Comparison of ENCODE assay signal across 16 cellular contexts in genomic region chr20:34573541-34573940, GRCh38. TPM values are rescaled to one million over a fixed set of nuclear protein-coding genes. Genes with fewer than 3 reads are reported as not detected.
DNase-seq lines count a peak whose midpoint lies in the region; ATAC-seq and TF ChIP-seq lines count a peak whose summit lies in the region.
"Had no signal": no experiment of that assay in that cellular context is flagged by ENCODE, and none has a peak within 500 bp of the region (broad histone marks: within the 10 kb centered on the region; RNA-seq: fewer than 3 reads in every experiment).

No MANE protein-coding gene starts in this region.

- H3K4me3 Mint-ChIP-seq in activated T-cell treated with anti-CD3 and anti-CD28 coated beads, Interleukin-2, amount 50 U/mL, for 24 hours: no peak overlapping the region
- no peak overlapping the region for H3K4me3 Mint-ChIP-seq in activated T-cell treated with anti-CD3 and anti-CD28 coated beads, Interleukin-2, amount 50 U/mL, for 72 hours
- H3K4me3 Mint-ChIP-seq in type B pancreatic cell: no peak overlapping the region
- H3K4me3 Mint-ChIP-seq: CD4-positive, CD25-positive, alpha-beta regulatory T cell; HFFc6 had no signal

- H3K36me3 Mint-ChIP-seq in activated T-cell treated with anti-CD3 and anti-CD28 coated beads, Interleukin-2, amount 50 U/mL, for 24 hours (ENCODE audit: low read depth): peaks cover 52% of the 10 kb centered on the region
- peaks cover 2% of the 10 kb centered on the region in 2 donors for H3K36me3 Mint-ChIP-seq in activated T-cell treated with anti-CD3 and anti-CD28 coated beads, Interleukin-2, amount 50 U/mL, for 72 hours (ENCODE audit: insufficient read depth in 2 of 2)
- H3K36me3 Mint-ChIP-seq in type B pancreatic cell: peaks cover 32% of the 10 kb centered on the region

- no peak for ATAC-seq in activated T-cell treated with anti-CD3 and anti-CD28 coated beads, Interleukin-2, amount 50 U/mL, for 72 hours (replicated peaks in 1 of 2)
- ATAC-seq in Right ventricle myocardium inferior (no peak), GM18861 (IDR thresholded peaks at IDR 0.05; ENCODE audit: unreplicated experiment) (no peak)

- H3K27ac ChIP-seq in coronary artery: no peak overlapping the region
- H3K27ac ChIP-seq: BLaER1 treated with 17β-estradiol and CSF1 and Interleukin-3, amounts not matched to agents 10 nM and 100 nM; HL-60 had no signal

- TF ChIP-seq CTCF in coronary artery (IDR thresholded peaks at IDR 0.05): no peak
- no peak for TF ChIP-seq CTCF in type B pancreatic cell (conservative IDR thresholded peaks at IDR 0.05)

- H3K27me3 Mint-ChIP-seq in activated T-cell treated with anti-CD3 and anti-CD28 coated beads, Interleukin-2, amount 50 U/mL, for 24 hours: no peaks in the 10 kb centered on the region
- H3K27me3 Mint-ChIP-seq in activated T-cell treated with anti-CD3 and anti-CD28 coated beads, Interleukin-2, amount 50 U/mL, for 72 hours (ENCODE audit: low read depth): no peaks in the 10 kb centered on the region
- no peaks in the 10 kb centered on the region for H3K27me3 Mint-ChIP-seq in type B pancreatic cell
- H3K27me3 Mint-ChIP-seq: CD4-positive, CD25-positive, alpha-beta regulatory T cell had no signal

- peaks cover 10% of the 10 kb centered on the region for H3K4me1 Mint-ChIP-seq in activated T-cell treated with anti-CD3 and anti-CD28 coated beads, Interleukin-2, amount 50 U/mL, for 24 hours (ENCODE audit: low read depth)
- H3K4me1 Mint-ChIP-seq in activated T-cell treated with anti-CD3 and anti-CD28 coated beads, Interleukin-2, amount 50 U/mL, for 72 hours (ENCODE audit: low read depth): no peaks in the 10 kb centered on the region
- H3K4me1 Mint-ChIP-seq in type B pancreatic cell (ENCODE audit: unreplicated experiment): peaks cover 19% of the 10 kb centered on the region

- intact Hi-C loops in Right ventricle myocardium inferior (cut with DNase I): no loop called here

- H3K27ac Mint-ChIP-seq in activated T-cell treated with anti-CD3 and anti-CD28 coated beads, Interleukin-2, amount 50 U/mL, for 24 hours: peak overlapping the region; percentile 34
- no peak overlapping the region for H3K27ac Mint-ChIP-seq in activated T-cell treated with anti-CD3 and anti-CD28 coated beads, Interleukin-2, amount 50 U/mL, for 72 hours
- no peak overlapping the region for H3K27ac Mint-ChIP-seq in type B pancreatic cell
- H3K27ac Mint-ChIP-seq: HFFc6 had no signal

- H3K4me3 ChIP-seq in coronary artery: no peak overlapping the region
- H3K4me3 ChIP-seq: BLaER1 treated with 17β-estradiol and CSF1 and Interleukin-3, amounts not matched to agents 10 nM and 100 nM had no signal

- no peak for DNase-seq in activated T-cell treated with anti-CD3 and anti-CD28 coated beads, Interleukin-2, amount 50 U/mL, for 24 hours
- DNase-seq in activated T-cell treated with anti-CD3 and anti-CD28 coated beads, Interleukin-2, amount 50 U/mL, for 72 hours: no peak
- DNase-seq in coronary artery (ENCODE audit: low spot score) (peak; percentile 40), mesenteric fat pad (ENCODE audit: low spot score) (peak; percentile 35), type B pancreatic cell (ENCODE audit: extremely low spot score, unreplicated experiment) (peak; percentile 43), GM03348 (ENCODE audit: low spot score) (no peak), Right ventricle myocardium inferior (ENCODE audit: missing footprints) (no peak)
- DNase-seq: ACHN; CD4-positive, CD25-positive, alpha-beta regulatory T cell; DMS53; GF-D8; HCEC 1CT; HFFc6 had no signal

- H3K9me3 Mint-ChIP-seq in activated T-cell treated with anti-CD3 and anti-CD28 coated beads, Interleukin-2, amount 50 U/mL, for 24 hours: no peaks in the 10 kb centered on the region
- no peaks in the 10 kb centered on the region for H3K9me3 Mint-ChIP-seq in activated T-cell treated with anti-CD3 and anti-CD28 coated beads, Interleukin-2, amount 50 U/mL, for 72 hours
- H3K9me3 Mint-ChIP-seq in type B pancreatic cell: no peaks in the 10 kb centered on the region
- H3K9me3 Mint-ChIP-seq: CD4-positive, CD25-positive, alpha-beta regulatory T cell; HFFc6 had no signal

RNA-seq across cellular contexts. Expression of gene MAP1LC3A, which starts 15.0 kb away (rescaled TPM):
- 1 to 10 TPM; 3.7 to 5.2 TPM for total RNA-seq in activated T-cell treated with anti-CD3 and anti-CD28 coated beads, Interleukin-2, amount 50 U/mL, for 72 hours
- total RNA-seq in mesenteric fat pad: 48.1 TPM
- 83.9 and 85.2 TPM in 2 replicates for total RNA-seq in type B pancreatic cell (ENCODE audit: low replicate concordance)
- 112 TPM for total RNA-seq in Right ventricle myocardium inferior

RNA-seq across cellular contexts. Expression of gene DYNLRB1, which starts 57.3 kb away (rescaled TPM):
- 10 to 100 TPM; 70.5 to 75.9 TPM for total RNA-seq in activated T-cell treated with anti-CD3 and anti-CD28 coated beads, Interleukin-2, amount 50 U/mL, for 72 hours
- total RNA-seq in mesenteric fat pad (131 TPM), type B pancreatic cell (ENCODE audit: low replicate concordance) (164 and 201 TPM in 2 replicates), Right ventricle myocardium inferior (172 TPM)

Comparison
In these comparisons a context has a peak if more than half of its experiments do, and no peak if none do; other contexts are left out.
1. DNase-seq: peak in coronary artery (single experiment), mesenteric fat pad (single experiment) and type B pancreatic cell (single experiment); none in activated T-cell treated with anti-CD3 and anti-CD28 coated beads, Interleukin-2, amount 50 U/mL, for 24 hours (single experiment), activated T-cell treated with anti-CD3 and anti-CD28 coated beads, Interleukin-2, amount 50 U/mL, for 72 hours (0 of 2), GM03348 (single experiment) and Right ventricle myocardium inferior (single experiment).